1 cellular context compared by ENCODE assay signal in genomic region chr7:149721084-149721601, GRCh38.
TF ChIP-seq lines count a peak whose summit lies in the region.

No MANE protein-coding gene starts in this region.

TF ChIP-seq in IMR-90, 13 proteins besides CTCF, POLR2A, EP300 and RAD21:
- TF ChIP-seq MAFK (IDR thresholded peaks at IDR 0.05; ENCODE audit: low read depth, low read length) (no peak), CHD1 (IDR thresholded peaks at IDR 0.05; ENCODE audit: low read depth, low read length) (no peak)
